ENCODE assay signal across 8 cellular contexts in the genomic region with DNA sequence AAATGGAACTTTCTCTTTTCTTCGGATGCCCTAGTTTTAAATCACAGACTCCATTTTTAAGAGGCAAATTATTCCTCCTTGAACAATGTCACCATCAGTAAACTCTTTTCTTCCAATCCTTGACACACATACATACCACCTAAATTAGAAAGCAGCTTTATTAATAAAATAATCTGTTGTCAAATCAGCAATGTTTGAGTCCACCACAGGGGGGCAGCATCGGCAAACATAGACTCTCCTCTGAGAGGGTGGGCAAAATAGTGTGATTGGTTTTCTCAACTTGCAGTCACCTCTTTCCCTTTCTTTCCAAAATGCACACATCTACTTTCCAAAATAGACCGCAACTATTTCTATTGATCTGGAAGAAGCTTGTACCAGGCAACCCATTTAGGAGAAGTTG.
DNase-seq lines count a peak whose midpoint lies in the region; ATAC-seq and TF ChIP-seq lines count a peak whose summit lies in the region.

No MANE protein-coding gene starts in this region.

- H3K27ac ChIP-seq in hepatocyte (no peak overlapping the region), uterus (no peak overlapping the region)

- TF ChIP-seq POLR2A in uterus (IDR thresholded peaks at IDR 0.05) = no peak

- H3K4me1 ChIP-seq in hepatocyte (ENCODE audit: insufficient read depth) (peaks cover 4% of the 10 kb centered on the region), uterus (no peaks in the 10 kb centered on the region)

- H4K20me1 ChIP-seq in hepatocyte (ENCODE audit: insufficient read depth, poor library complexity, severe bottlenecking) = no peaks in the 10 kb centered on the region

- 67% methylated on average over 3 of the region's 3 CpGs for WGBS in hepatocyte (ENCODE audit: low lambda C conversion rate, missing lambda C conversion rate)

- H3K4me2 ChIP-seq in hepatocyte = no peak overlapping the region

- no peaks in the 10 kb centered on the region for H3K9me2 ChIP-seq in hepatocyte (replicated peaks; ENCODE audit: insufficient read depth)

- intact Hi-C loops in uterus (cut with DNase I; ENCODE audit: low total_unique reads) = no loop called here

- no peaks in the 10 kb centered on the region for H3K36me3 ChIP-seq in hepatocyte (replicated peaks; ENCODE audit: insufficient read depth, low read depth)
- H3K36me3 ChIP-seq in uterus = no peaks in the 10 kb centered on the region

- H2AFZ ChIP-seq in hepatocyte = no peak overlapping the region

- no peaks in the 10 kb centered on the region for H3K79me2 ChIP-seq in hepatocyte

- TF ChIP-seq CTCF in AG09319 (IDR thresholded peaks at IDR 0.05; ENCODE audit: low read depth, low read length) (peak; percentile 13), HFF-Myc (IDR thresholded peaks at IDR 0.05; ENCODE audit: low read depth, low read length, missing control alignments) (peak; percentile 51), hepatocyte (IDR thresholded peaks at IDR 0.05; ENCODE audit: poor library complexity) (peak; percentile 47), uterus (IDR thresholded peaks at IDR 0.05) (no peak)

- ATAC-seq in HG02852 (IDR thresholded peaks at IDR 0.05; ENCODE audit: unreplicated experiment) (no peak), esophagus mucosa (no peak), GM21447 (IDR thresholded peaks at IDR 0.05; ENCODE audit: unreplicated experiment) (no peak)

- H3K4me3 ChIP-seq in HFF-Myc (replicated peaks; ENCODE audit: low read depth, low read length) (no peak overlapping the region), hepatocyte (no peak overlapping the region), uterus (no peak overlapping the region)

- peaks cover 10% of the 10 kb centered on the region for H3K27me3 ChIP-seq in hepatocyte
- no peaks in the 10 kb centered on the region for H3K27me3 ChIP-seq in uterus

- H3K9me3 ChIP-seq in hepatocyte (ENCODE audit: low read depth) (no peaks in the 10 kb centered on the region), uterus (no peaks in the 10 kb centered on the region)

- DNase-seq in AG09319 (ENCODE audit: extremely low read depth, low read depth) = no peak
- DNase-seq in HFF-Myc (ENCODE audit: extremely low read depth, low read depth) = no peak
- DNase-seq in activated CD8-positive, alpha-beta memory T cell treated with anti-CD3 and anti-CD28 coated beads for 24 hours = peak; percentile 68
- peak; percentile 13 for DNase-seq in hepatocyte (ENCODE audit: low spot score)
- DNase-seq in uterus = no peak

Comparison
In these comparisons a context has a peak if more than half of its experiments do, and no peak if none do; other contexts are left out.
1. DNase-seq: peak in activated CD8-positive, alpha-beta memory T cell treated with anti-CD3 and anti-CD28 coated beads for 24 hours (single experiment) and hepatocyte (single experiment); none in AG09319 (single experiment), HFF-Myc (single experiment) and uterus (0 of 2).
2. CTCF ChIP-seq: peak in AG09319 (single experiment), HFF-Myc (single experiment) and hepatocyte (single experiment); none in uterus (0 of 4).